ENCODE assay signal across 7 cellular contexts in the genomic region with DNA sequence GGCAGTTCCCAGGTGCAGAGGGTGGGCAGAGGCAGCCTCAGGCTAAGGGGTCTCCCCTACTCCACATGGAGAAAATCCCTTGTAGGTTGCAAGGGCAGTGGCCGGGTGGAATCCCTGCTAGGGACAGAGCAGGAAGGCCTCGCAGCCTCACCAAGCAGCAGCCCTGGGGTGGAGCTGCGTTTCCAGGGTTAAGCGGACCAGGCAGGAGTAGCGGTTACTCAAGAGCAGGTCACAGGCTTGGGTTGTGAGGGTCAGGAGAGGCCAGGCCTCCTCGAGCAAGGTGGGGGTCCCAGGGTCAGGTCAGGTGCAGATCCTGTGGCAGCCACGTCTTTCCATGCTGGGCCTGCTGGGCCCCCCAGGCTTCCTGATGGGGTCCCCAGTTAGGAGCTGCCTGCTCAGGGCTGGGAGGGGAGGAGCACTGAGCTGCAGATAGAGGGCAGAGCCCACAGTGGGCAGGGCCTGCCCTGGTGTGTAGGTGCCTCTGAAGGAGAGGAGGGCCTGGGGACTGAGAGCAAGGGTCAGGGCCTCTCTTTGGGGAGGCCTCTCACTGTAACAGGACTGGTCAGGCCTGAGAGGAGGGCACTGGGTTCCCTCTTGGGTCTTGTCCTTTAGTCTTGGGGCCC. TPM values are rescaled to one million over a fixed set of nuclear protein-coding genes. Genes with fewer than 3 reads are reported as not detected.
DNase-seq lines count a peak whose midpoint lies in the region; ATAC-seq, FAIRE-seq and TF ChIP-seq lines count a peak whose summit lies in the region.
"Not testable (repeated sequence)": the region's sequence is repeated elsewhere in the genome, so short reads cannot be mapped to it uniquely, and the experiment has no call there.

No MANE protein-coding gene starts in this region.

- peak overlapping the region in 1 of 11 experiments; percentile 41; a peak in 1 of 22 replicates for H3K9ac ChIP-seq in BLaER1 treated with 17β-estradiol and CSF1 and Interleukin-3, amounts not matched to agents 10 nM and 100 nM
- H3K9ac ChIP-seq in K562 (ENCODE audit: insufficient read depth in 1 of 2, low read depth in 2 of 2, low read length in 2 of 2); neuronal stem cell (ENCODE audit: low read depth, low read length, poor library complexity): not testable (repeated sequence)
- 0 out of 2 replicates have a peak overlapping the region, but pooled peaks have one; percentile 1 for H3K9ac ChIP-seq in HepG2 (ENCODE audit: insufficient read depth, low read depth, low read length)

- H2BK5ac ChIP-seq in neuronal stem cell (ENCODE audit: low read length) = peak overlapping the region; percentile 53

- intact Hi-C loops in K562 (cut with micrococcal nuclease); HepG2 (cut with micrococcal nuclease; ENCODE audit: unreplicated experiment): not testable (repeated sequence)

- TF ChIP-seq EP300 in K562 (IDR thresholded peaks at IDR 0.05; ENCODE audit: low read length); HepG2 (IDR thresholded peaks at IDR 0.05; ENCODE audit: low read depth in 2 of 2, low read length in 2 of 2); HepG2 (CRISPR knock-in tag; IDR thresholded peaks at IDR 0.05; ENCODE audit: borderline replicate concordance): not testable (repeated sequence)

- not testable (repeated sequence) for H3K14ac ChIP-seq in neuronal stem cell (ENCODE audit: low read length)

- not testable (repeated sequence) for H2AK5ac ChIP-seq in neuronal stem cell (ENCODE audit: low read depth, low read length)

- H2BK12ac ChIP-seq in neuronal stem cell (ENCODE audit: low read length) = not testable (repeated sequence)

- H2AFZ ChIP-seq in K562 (ENCODE audit: low read depth, low read length); HepG2 (ENCODE audit: low read length); neuronal stem cell (ENCODE audit: low read length): not testable (repeated sequence)

- H3K27me3 Mint-ChIP-seq in WTC11 (ENCODE audit: low read depth); activated T-helper 17 cell treated with anti-CD3 and anti-CD28 coated beads, Interleukin-2, amount 50 U/mL, for 72 hours; stimulated activated naive CD8-positive, alpha-beta T cell treated with anti-CD3 and anti-CD28 coated beads, Interleukin-15, amount 100 ng/mL, for 72 hours: not testable (repeated sequence)

- not testable (repeated sequence) for H3K79me1 ChIP-seq in neuronal stem cell (ENCODE audit: low read depth, low read length)

- not testable (repeated sequence) for H3K4me3 Mint-ChIP-seq in WTC11; activated T-helper 17 cell treated with anti-CD3 and anti-CD28 coated beads, Interleukin-2, amount 50 U/mL, for 72 hours; stimulated activated naive CD8-positive, alpha-beta T cell treated with anti-CD3 and anti-CD28 coated beads, Interleukin-15, amount 100 ng/mL, for 72 hours

- not testable (repeated sequence) for TF ChIP-seq CTCF in WTC11 (IDR thresholded peaks at IDR 0.05); K562 (IDR thresholded peaks at IDR 0.05 in 2 of 3, conservative IDR thresholded peaks at IDR 0.05 in 1 of 3; ENCODE audit: insufficient read depth in 2 of 3, low read depth in 1 of 3, low read length in 3 of 3)
- peak; percentile 19; the same call in 1 of the 2 replicates for TF ChIP-seq CTCF in HepG2 (CRISPR knock-in tag; IDR thresholded peaks at IDR 0.05)

- H2BK120ac ChIP-seq in neuronal stem cell (ENCODE audit: low read depth, low read length) = not testable (repeated sequence)

- H3K4me3 ChIP-seq in BLaER1 treated with 17β-estradiol and CSF1 and Interleukin-3, amounts not matched to agents 10 nM and 100 nM; K562; HepG2 (replicated peaks in 1 of 3; ENCODE audit: insufficient read depth in 1 of 3, low read depth in 2 of 3, low read length in 3 of 3); neuronal stem cell (ENCODE audit: low read length in 2 of 2): not testable (repeated sequence)

- BruUV-seq in K562 (replicated peaks; lab: Mats Ljungman, UMichigan); HepG2 (replicated peaks; lab: Mats Ljungman, UMichigan): not testable (repeated sequence)

- not testable (repeated sequence) for H4K8ac ChIP-seq in neuronal stem cell (ENCODE audit: low read depth, low read length)

- H3K27ac Mint-ChIP-seq in WTC11 = peak overlapping the region; percentile 46; the same call in 1 of the 2 replicates
- peak overlapping the region; percentile 15 for H3K27ac Mint-ChIP-seq in activated T-helper 17 cell treated with anti-CD3 and anti-CD28 coated beads, Interleukin-2, amount 50 U/mL, for 72 hours
- H3K27ac Mint-ChIP-seq in stimulated activated naive CD8-positive, alpha-beta T cell treated with anti-CD3 and anti-CD28 coated beads, Interleukin-15, amount 100 ng/mL, for 72 hours = peak overlapping the region; percentile 85 to 89

- WGBS in K562 (ENCODE audit: insufficient coverage, low coverage, missing lambda C conversion rate) = 81% methylated on average over 7 of the region's 7 CpGs
- WGBS in HepG2 (ENCODE audit: low lambda C conversion rate) = 49% methylated on average over 2 of the region's 7 CpGs
- WGBS in neuronal stem cell (ENCODE audit: extremely low coverage in 2 of 2, insufficient read length in 2 of 2, insufficient replicate concordance in 1 of 2), 2 donors = no CpG with 5 or more reads among the region's 7 CpGs

- CTCF ChIA-PET in WTC11 (lab: Charles Lee); HepG2 (lab: Yijun Ruan, JAX; ENCODE audit: low intra/inter-chr PET ratio, low total read pairs): not testable (repeated sequence)
- CTCF ChIA-PET in K562 (lab: Yijun Ruan, JAX; ENCODE audit: low intra/inter-chr PET ratio) = interaction anchor here (0.6 kb wide), 1 partner anchor 110 kb away, joined by 3 read pairs; no protein-coding TSS in a partner anchor

- peaks cover 63 to 91% (median 76%) of the 10 kb centered on the region in 11 experiments for H3K36me3 ChIP-seq in BLaER1 treated with 17β-estradiol and CSF1 and Interleukin-3, amounts not matched to agents 10 nM and 100 nM
- H3K36me3 ChIP-seq in K562 (ENCODE audit: control insufficient read depth, insufficient read depth, low read length) = peaks cover 53% of the 10 kb centered on the region; the same call in 2 of the 3 replicates
- H3K36me3 ChIP-seq in HepG2 (replicated peaks in 1 of 2; ENCODE audit: control insufficient read depth in 1 of 2, insufficient read depth in 2 of 2, low read length in 2 of 2) = peaks cover 19 to 26% of the 10 kb centered on the region in 2 experiments
- peaks cover 0 to 38% of the 10 kb centered on the region in 2 donors for H3K36me3 ChIP-seq in neuronal stem cell (replicated peaks in 1 of 2; ENCODE audit: control insufficient read depth in 2 of 2, insufficient read depth in 2 of 2, low read length in 2 of 2)

- peaks cover 0 to 32% (median 26%) of the 10 kb centered on the region in 10 experiments; a peak in 16 of 20 replicates for H3K4me1 ChIP-seq in BLaER1 treated with 17β-estradiol and CSF1 and Interleukin-3, amounts not matched to agents 10 nM and 100 nM
- not testable (repeated sequence) for H3K4me1 ChIP-seq in K562 (replicated peaks in 1 of 2; ENCODE audit: control insufficient read depth in 2 of 2, insufficient read depth in 2 of 2, low read length in 2 of 2); neuronal stem cell (ENCODE audit: control insufficient read depth in 2 of 2, insufficient read depth in 1 of 2, low read depth in 1 of 2, low read length in 2 of 2)
- peaks cover 22% of the 10 kb centered on the region for H3K4me1 ChIP-seq in HepG2 (ENCODE audit: insufficient read depth, low read length)

- H3K27ac ChIP-seq in BLaER1 treated with 17β-estradiol and CSF1 and Interleukin-3, amounts not matched to agents 10 nM and 100 nM; K562 (ENCODE audit: extremely low read depth, low read depth, low read length); neuronal stem cell (replicated peaks; ENCODE audit: low read length): not testable (repeated sequence)
- peak overlapping the region; percentile 42 for H3K27ac ChIP-seq in HepG2 (ENCODE audit: extremely low read length, insufficient read depth, low read length)

- not testable (repeated sequence) for H2BK15ac ChIP-seq in neuronal stem cell (ENCODE audit: low read length)

- POLR2A ChIA-PET in WTC11 (lab: Charles Lee); K562 (lab: Yijun Ruan, JAX): not testable (repeated sequence)
- POLR2A ChIA-PET in HepG2 (lab: Yijun Ruan, JAX) = interaction anchor here (1.5 to 2.2 kb wide), 2 partner anchors 11 to 13 kb away, joined by 5 to 10 read pairs; a partner anchor contains a TSS

- H3K23ac ChIP-seq in neuronal stem cell (ENCODE audit: low read depth, low read length, poor library complexity) = not testable (repeated sequence)

- not testable (repeated sequence) for H3K9me1 ChIP-seq in K562 (ENCODE audit: control insufficient read depth, insufficient read depth, low read length)

- in situ Hi-C loops in K562 (cut with MboI); HepG2 (cut with HindIII; ENCODE audit: extremely low pct_ligation_motif_present, low pct_unique_long_range_greater_than_20kb): not testable (repeated sequence)

- H3K4me1 Mint-ChIP-seq in WTC11; activated T-helper 17 cell treated with anti-CD3 and anti-CD28 coated beads, Interleukin-2, amount 50 U/mL, for 72 hours: not testable (repeated sequence)
- peaks cover 16% of the 10 kb centered on the region for H3K4me1 Mint-ChIP-seq in stimulated activated naive CD8-positive, alpha-beta T cell treated with anti-CD3 and anti-CD28 coated beads, Interleukin-15, amount 100 ng/mL, for 72 hours

- peaks cover 20 to 54% (median 42%) of the 10 kb centered on the region in 11 experiments; a peak in 19 of 22 replicates for H4K20me1 ChIP-seq in BLaER1 treated with 17β-estradiol and CSF1 and Interleukin-3, amounts not matched to agents 10 nM and 100 nM
- not testable (repeated sequence) for H4K20me1 ChIP-seq in K562 (replicated peaks; ENCODE audit: control insufficient read depth, insufficient read depth, low read length); HepG2 (ENCODE audit: insufficient read depth, low read length)

- not testable (repeated sequence) for TF ChIP-seq POLR2A in K562 (conservative IDR thresholded peaks at IDR 0.05); HepG2 (IDR thresholded peaks at IDR 0.05; ENCODE audit: insufficient read depth in 1 of 2, low read depth in 2 of 2, low read length in 2 of 2)

- peaks cover 55% of the 10 kb centered on the region for H3K36me3 Mint-ChIP-seq in WTC11
- H3K36me3 Mint-ChIP-seq in activated T-helper 17 cell treated with anti-CD3 and anti-CD28 coated beads, Interleukin-2, amount 50 U/mL, for 72 hours (ENCODE audit: low read depth) = peaks cover 82% of the 10 kb centered on the region

- H3K9me3 Mint-ChIP-seq in WTC11; activated T-helper 17 cell treated with anti-CD3 and anti-CD28 coated beads, Interleukin-2, amount 50 U/mL, for 72 hours; stimulated activated naive CD8-positive, alpha-beta T cell treated with anti-CD3 and anti-CD28 coated beads, Interleukin-15, amount 100 ng/mL, for 72 hours: not testable (repeated sequence)

- not testable (repeated sequence) for H3K27me3 ChIP-seq in BLaER1 treated with 17β-estradiol and CSF1 and Interleukin-3, amounts not matched to agents 10 nM and 100 nM; K562 (ENCODE audit: control insufficient read depth in 2 of 2, insufficient read depth in 2 of 2, low read length in 2 of 2); HepG2 (ENCODE audit: control insufficient read depth in 1 of 2, insufficient read depth in 2 of 2, low read length in 2 of 2); neuronal stem cell (ENCODE audit: control insufficient read depth in 3 of 3, insufficient read depth in 3 of 3, low read depth in 1 of 3, low read length in 3 of 3)

- H3K4me2 ChIP-seq in BLaER1 treated with 17β-estradiol and CSF1 and Interleukin-3, amounts not matched to agents 10 nM and 100 nM = peak overlapping the region in 7 of 11 experiments; percentile 31 to 57 (median 47); a peak in 13 of 22 replicates
- H3K4me2 ChIP-seq in K562 (ENCODE audit: insufficient read depth, low read length); neuronal stem cell (ENCODE audit: insufficient read depth, low read length, poor library complexity, severe bottlenecking): not testable (repeated sequence)
- peak overlapping the region; percentile 44 for H3K4me2 ChIP-seq in HepG2 (ENCODE audit: low read depth, low read length)

- peaks cover 5 to 16% (median 13%) of the 10 kb centered on the region in 11 experiments; a peak in 18 of 22 replicates for H3K9me3 ChIP-seq in BLaER1 treated with 17β-estradiol and CSF1 and Interleukin-3, amounts not matched to agents 10 nM and 100 nM (replicated peaks in 1 of 11)
- not testable (repeated sequence) for H3K9me3 ChIP-seq in K562 (replicated peaks; ENCODE audit: control insufficient read depth, insufficient read depth, low read depth, low read length); HepG2 (ENCODE audit: low read length); neuronal stem cell (replicated peaks in 1 of 2; ENCODE audit: control insufficient read depth in 2 of 2, insufficient read depth in 1 of 2, low read depth in 1 of 2, low read length in 2 of 2)

- ATAC-seq in WTC11; activated T-helper 17 cell treated with anti-CD3 and anti-CD28 coated beads, Interleukin-2, amount 50 U/mL, for 72 hours (replicated peaks): not testable (repeated sequence)
- ATAC-seq in K562 (peak; percentile 39; the same call in 2 of the 3 replicates), HepG2 (peak; percentile 94)
- ATAC-seq in stimulated activated naive CD8-positive, alpha-beta T cell treated with anti-CD3 and anti-CD28 coated beads, Interleukin-15, amount 100 ng/mL, for 72 hours = peak; percentile 37

- TF ChIP-seq RAD21 in K562 (CRISPR knock-in tag; conservative IDR thresholded peaks at IDR 0.05 in 1 of 2, IDR thresholded peaks at IDR 0.05 in 1 of 2); HepG2 (CRISPR knock-in tag; IDR thresholded peaks at IDR 0.05): not testable (repeated sequence)

- not testable (repeated sequence) for DNase-seq in WTC11 (ENCODE audit: low spot score); K562 (ENCODE audit: extremely low read depth in 1 of 4, low spot score in 3 of 4); HepG2 (ENCODE audit: low spot score); neuronal stem cell (ENCODE audit: low spot score); stimulated activated naive CD8-positive, alpha-beta T cell treated with anti-CD3 and anti-CD28 coated beads, Interleukin-15, amount 100 ng/mL, for 72 hours

- not testable (repeated sequence) for H4K91ac ChIP-seq in neuronal stem cell (ENCODE audit: low read depth, low read length, poor library complexity)

- not testable (repeated sequence) for FAIRE-seq in K562 (lab: Jason Lieb, UNC); HepG2 (lab: Jason Lieb, UNC)

- H3K79me2 ChIP-seq in K562 (ENCODE audit: control insufficient read depth, insufficient read depth, low read length); HepG2 (ENCODE audit: insufficient read depth, low read length): not testable (repeated sequence)

- not testable (repeated sequence) for H3K4ac ChIP-seq in neuronal stem cell (ENCODE audit: low read length)

- H3K18ac ChIP-seq in neuronal stem cell (ENCODE audit: low read length) = not testable (repeated sequence)

RNA-seq across cellular contexts. Expression of a gene that starts 10.9 kb away (rescaled TPM):
- 11.4 to 12.9 TPM (median 11.7 TPM) in 3 replicates for total RNA-seq in WTC11 (2021)
- 10 to 100 TPM; 11.6 to 16.2 TPM for total RNA-seq in activated T-helper 17 cell treated with anti-CD3 and anti-CD28 coated beads, Interleukin-2, amount 50 U/mL, for 72 hours
- total RNA-seq in K562 (2011; cell fraction: chromatin; rRNA removed; ENCODE audit: low replicate concordance) = 35.0 and 75.6 TPM in 2 replicates
- 77.2 and 77.4 TPM in 2 replicates for total RNA-seq in K562 (2011; cell fraction: nucleolus; rRNA removed)
- 59.2 and 67.5 TPM in 2 replicates for total RNA-seq in K562 (2011; cell fraction: nucleoplasm; rRNA removed)
- 22.0 and 25.4 TPM in 2 replicates for total RNA-seq in K562 (2014; rRNA removed)
- 13.6 and 16.1 TPM in 2 replicates for total RNA-seq in K562 (2014; rRNA removed; fragmentation: Illumina TruSeq; extraction: Trizol)
- total RNA-seq in K562 (2015; rRNA removed; fragmentation: Illumina TruSeq; extraction: Trizol) = 16.1 and 16.7 TPM in 2 replicates
- 11.4 and 11.8 TPM in 2 replicates for total RNA-seq in K562 (2021)
- polyA plus RNA-seq in K562 (2011; rRNA removed) = 24.6 and 32.7 TPM in 2 replicates
- polyA plus RNA-seq in K562 (2011; cell fraction: cytosol; rRNA removed) = 27.7 and 40.0 TPM in 2 replicates
- 50.2 and 51.7 TPM in 2 replicates for polyA plus RNA-seq in K562 (2011; cell fraction: nucleus; rRNA removed)
- 14.4 and 20.5 TPM in 2 replicates for polyA plus RNA-seq in K562 (2012)
- polyA plus RNA-seq in K562 (2014; fragmentation: Illumina TruSeq; extraction: Trizol) = 19.5 and 19.6 TPM in 2 replicates
- polyA plus RNA-seq in K562 (2014; fragmentation: Nextera tagmentation; extraction: Ambion mirVana) = 10 to 100 TPM; 13.5 to 18.0 TPM
- 15.3 and 20.2 TPM in 2 replicates for polyA plus RNA-seq in K562 (2014; rRNA removed)
- 26.3 and 28.2 TPM in 2 replicates for polyA minus RNA-seq in K562 (2011; rRNA and poly(A)+ RNA removed)
- polyA minus RNA-seq in K562 (2011; cell fraction: cytosol; rRNA and poly(A)+ RNA removed) = 12.5 and 16.1 TPM in 2 replicates
- 8.2 and 14.7 TPM in 2 replicates for polyA minus RNA-seq in K562 (2011; cell fraction: nucleus; rRNA and poly(A)+ RNA removed)
- 20.5 and 38.1 TPM in 2 replicates for total RNA-seq in HepG2 (2016; rRNA removed; fragmentation: Illumina TruSeq; extraction: Trizol)
- 12.0 and 12.9 TPM in 2 replicates for total RNA-seq in HepG2 (2016; cell fraction: cytosol; rRNA removed; fragmentation: Illumina TruSeq; extraction: Trizol; ENCODE audit: low read depth)
- 20.8 and 39.1 TPM in 2 replicates for total RNA-seq in HepG2 (2016; cell fraction: insoluble cytoplasmic fraction; rRNA removed; fragmentation: Illumina TruSeq; extraction: Trizol)
- total RNA-seq in HepG2 (2016; cell fraction: membrane; rRNA removed; fragmentation: Illumina TruSeq; extraction: Trizol) = 19.5 and 19.6 TPM in 2 replicates
- 32.4 and 40.0 TPM in 2 replicates for total RNA-seq in HepG2 (2016; cell fraction: nucleus; rRNA removed; fragmentation: Illumina TruSeq; extraction: Trizol)
- 21.6 and 29.3 TPM in 2 replicates for polyA plus RNA-seq in HepG2 (2011; rRNA removed)
- polyA plus RNA-seq in HepG2 (2011; cell fraction: cytosol; rRNA removed) = 28.9 and 34.6 TPM in 2 replicates
- 28.9 and 39.2 TPM in 2 replicates for polyA plus RNA-seq in HepG2 (2011; cell fraction: nucleus; rRNA removed)
- polyA plus RNA-seq in HepG2 (2012) = 19.3 and 38.6 TPM in 2 replicates
- polyA plus RNA-seq in HepG2 (2016; cell fraction: cytosol; fragmentation: Illumina TruSeq; extraction: Trizol; ENCODE audit: low read depth) = 9.5 TPM in 2 replicates
- 17.8 and 18.4 TPM in 2 replicates for polyA plus RNA-seq in HepG2 (2016; cell fraction: insoluble cytoplasmic fraction; fragmentation: Illumina TruSeq; extraction: Trizol; ENCODE audit: low read depth)
- polyA plus RNA-seq in HepG2 (2016; cell fraction: membrane; fragmentation: Illumina TruSeq; extraction: Trizol; ENCODE audit: low read depth) = 13.7 and 14.7 TPM in 2 replicates
- 58.2 and 58.4 TPM in 2 replicates for polyA plus RNA-seq in HepG2 (2016; cell fraction: nucleus; fragmentation: Illumina TruSeq; extraction: Trizol; ENCODE audit: insufficient read depth, low read depth)
- polyA minus RNA-seq in HepG2 (2011; rRNA and poly(A)+ RNA removed; ENCODE audit: low replicate concordance) = 22.9 and 58.3 TPM in 2 replicates
- 11.5 and 17.3 TPM in 2 replicates for polyA minus RNA-seq in HepG2 (2011; cell fraction: cytosol; rRNA and poly(A)+ RNA removed)
- 10.6 and 18.5 TPM in 2 replicates for polyA minus RNA-seq in HepG2 (2011; cell fraction: nucleus; rRNA and poly(A)+ RNA removed)
- polyA plus RNA-seq in neuronal stem cell (2013, experiment 1 of 2) = 16.9 TPM
- 17.1 TPM for polyA plus RNA-seq in neuronal stem cell (2013, experiment 2 of 2)

RNA-seq across cellular contexts. Expression of a gene that starts 57.3 kb away (rescaled TPM):
- total RNA-seq in WTC11 (2021) (124 to 149 TPM (median 141 TPM) in 3 replicates), K562 (2014; rRNA removed) (0.24 and 0.41 TPM in 2 replicates), K562 (2014; rRNA removed; fragmentation: Illumina TruSeq; extraction: Trizol) (not detected in 2 replicates), K562 (2015; rRNA removed; fragmentation: Illumina TruSeq; extraction: Trizol) (0.65 and 1.4 TPM in 2 replicates), K562 (2021) (9.7 and 11.5 TPM in 2 replicates), HepG2 (2016; rRNA removed; fragmentation: Illumina TruSeq; extraction: Trizol) (15.5 and 35.3 TPM in 2 replicates)
- total RNA-seq in activated T-helper 17 cell treated with anti-CD3 and anti-CD28 coated beads, Interleukin-2, amount 50 U/mL, for 72 hours = 1,000 to 10,000 TPM; 3,089 to 4,180 TPM
- total RNA-seq in K562 (2011; cell fraction: chromatin; rRNA removed; ENCODE audit: low replicate concordance) = 1.2 TPM in 1 of 2 replicates, not detected in the other
- 4.2 and 5.5 TPM in 2 replicates for total RNA-seq in K562 (2011; cell fraction: nucleolus; rRNA removed)
- 0.59 and 0.69 TPM in 2 replicates for total RNA-seq in K562 (2011; cell fraction: nucleoplasm; rRNA removed)
- polyA plus RNA-seq in K562 (2011; rRNA removed) (0.31 and 0.98 TPM in 2 replicates), K562 (2014; fragmentation: Illumina TruSeq; extraction: Trizol) (0.55 TPM in 1 of 2 replicates, not detected in the other), K562 (2014; fragmentation: Nextera tagmentation; extraction: Ambion mirVana) (under 1 TPM; 0.07 to 0.66 TPM), K562 (2014; rRNA removed) (0.49 and 1.7 TPM in 2 replicates), HepG2 (2011; rRNA removed) (88.9 and 228 TPM in 2 replicates)
- 0.15 and 0.46 TPM in 2 replicates for polyA plus RNA-seq in K562 (2011; cell fraction: cytosol; rRNA removed)
- polyA plus RNA-seq in K562 (2011; cell fraction: nucleus; rRNA removed) = 0.21 and 2.2 TPM in 2 replicates
- polyA plus RNA-seq in K562 (2012) = 0.92 and 2.4 TPM in 2 replicates
- not detected in 2 replicates for polyA minus RNA-seq in K562 (2011; rRNA and poly(A)+ RNA removed)
- polyA minus RNA-seq in K562 (2011; cell fraction: cytosol; rRNA and poly(A)+ RNA removed) = 2.4 and 4.1 TPM in 2 replicates
- 0.54 and 0.56 TPM in 2 replicates for polyA minus RNA-seq in K562 (2011; cell fraction: nucleus; rRNA and poly(A)+ RNA removed)
- 4.5 and 5.9 TPM in 2 replicates for total RNA-seq in HepG2 (2016; cell fraction: cytosol; rRNA removed; fragmentation: Illumina TruSeq; extraction: Trizol; ENCODE audit: low read depth)
- total RNA-seq in HepG2 (2016; cell fraction: insoluble cytoplasmic fraction; rRNA removed; fragmentation: Illumina TruSeq; extraction: Trizol) = 21.5 and 54.7 TPM in 2 replicates
- total RNA-seq in HepG2 (2016; cell fraction: membrane; rRNA removed; fragmentation: Illumina TruSeq; extraction: Trizol) = 7.5 and 8.0 TPM in 2 replicates
- 40.3 and 68.5 TPM in 2 replicates for total RNA-seq in HepG2 (2016; cell fraction: nucleus; rRNA removed; fragmentation: Illumina TruSeq; extraction: Trizol)
- 88.0 and 248 TPM in 2 replicates for polyA plus RNA-seq in HepG2 (2011; cell fraction: cytosol; rRNA removed)
- 72.3 and 226 TPM in 2 replicates for polyA plus RNA-seq in HepG2 (2011; cell fraction: nucleus; rRNA removed)
- 132 and 223 TPM in 2 replicates for polyA plus RNA-seq in HepG2 (2012)
- polyA plus RNA-seq in HepG2 (2016; cell fraction: cytosol; fragmentation: Illumina TruSeq; extraction: Trizol; ENCODE audit: low read depth) = 8.8 and 12.2 TPM in 2 replicates
- polyA plus RNA-seq in HepG2 (2016; cell fraction: insoluble cytoplasmic fraction; fragmentation: Illumina TruSeq; extraction: Trizol; ENCODE audit: low read depth) = 21.0 and 27.1 TPM in 2 replicates
- 7.9 and 9.2 TPM in 2 replicates for polyA plus RNA-seq in HepG2 (2016; cell fraction: membrane; fragmentation: Illumina TruSeq; extraction: Trizol; ENCODE audit: low read depth)
- polyA plus RNA-seq in HepG2 (2016; cell fraction: nucleus; fragmentation: Illumina TruSeq; extraction: Trizol; ENCODE audit: insufficient read depth, low read depth) = 79.7 and 85.9 TPM in 2 replicates
- polyA minus RNA-seq in HepG2 (2011; rRNA and poly(A)+ RNA removed; ENCODE audit: low replicate concordance) = 49.6 and 219 TPM in 2 replicates
- 19.6 and 37.6 TPM in 2 replicates for polyA minus RNA-seq in HepG2 (2011; cell fraction: cytosol; rRNA and poly(A)+ RNA removed)
- polyA minus RNA-seq in HepG2 (2011; cell fraction: nucleus; rRNA and poly(A)+ RNA removed) = 4.6 and 44.0 TPM in 2 replicates
- 40.0 TPM for polyA plus RNA-seq in neuronal stem cell (2013, experiment 1 of 2)
- polyA plus RNA-seq in neuronal stem cell (2013, experiment 2 of 2) = 38.4 TPM

Comparison
In these comparisons a context has a peak if more than half of its experiments do, and no peak if none do; other contexts are left out.
1. H3K27ac Mint-ChIP-seq: peak in every context shown above with its lines; median percentile 87 in stimulated activated naive CD8-positive, alpha-beta T cell treated with anti-CD3 and anti-CD28 coated beads, Interleukin-15, amount 100 ng/mL, for 72 hours; 46 in WTC11; 15 in activated T-helper 17 cell treated with anti-CD3 and anti-CD28 coated beads, Interleukin-2, amount 50 U/mL, for 72 hours.
2. RNA of a gene that starts 57.3 kb away (total RNA-seq): 3,089 to 4,180 TPM in activated T-helper 17 cell treated with anti-CD3 and anti-CD28 coated beads, Interleukin-2, amount 50 U/mL, for 72 hours; 124 to 149 TPM in WTC11, 4.5 to 68.5 TPM in HepG2 and 0.24 to 11.5 TPM in K562; every median in the first group is over 10 times any median in the second.